8 cellular contexts compared by ENCODE assay signal in genomic region chr10:5873515-5873995, GRCh38. TPM values are rescaled to one million over a fixed set of nuclear protein-coding genes. Genes with fewer than 3 reads are reported as not detected.
DNase-seq lines count a peak whose midpoint lies in the region; ATAC-seq and TF ChIP-seq lines count a peak whose summit lies in the region.

No MANE protein-coding gene starts in this region.

- DNase-seq in EH (ENCODE audit: low read depth), result peak; percentile 81
- DNase-seq in LHCN-M2 (ENCODE audit: low read depth), result peak; percentile 69
- DNase-seq in Right ventricle myocardium superior, result no peak
- DNase-seq in renal cortical epithelial cell (ENCODE audit: low read depth), result peak; percentile 62

- H3K9me3 Mint-ChIP-seq in activated naive CD8-positive, alpha-beta T cell (ENCODE audit: low read depth), result no peaks in the 10 kb centered on the region

- intact Hi-C loops in Right ventricle myocardium superior (cut with DNase I), result loop anchor here (10.0 kb wide), 3 partner anchors 189 to 429 kb away; partner anchors contain the start of gene TASOR2

- no peak overlapping the region for H3K27ac Mint-ChIP-seq in activated naive CD8-positive, alpha-beta T cell

- H3K36me3 Mint-ChIP-seq in activated naive CD8-positive, alpha-beta T cell, result peaks cover 13% of the 10 kb centered on the region

- ATAC-seq in GM21619 (IDR thresholded peaks at IDR 0.05; ENCODE audit: unreplicated experiment) (peak; percentile 77), SK-N-SH treated with all-trans-retinoic acid at 6 μM for 48 hours (peak; percentile 70), Right ventricle myocardium superior (ENCODE audit: poor library complexity) (peak; percentile 87), GM18498 (IDR thresholded peaks at IDR 0.05; ENCODE audit: unreplicated experiment) (no peak)

- peak overlapping the region; percentile 38 for H3K4me3 Mint-ChIP-seq in activated naive CD8-positive, alpha-beta T cell

- no peaks in the 10 kb centered on the region for H3K27me3 Mint-ChIP-seq in activated naive CD8-positive, alpha-beta T cell

- H3K4me1 Mint-ChIP-seq in activated naive CD8-positive, alpha-beta T cell (ENCODE audit: low read depth), result peaks cover 4% of the 10 kb centered on the region

TF ChIP-seq in SK-N-SH treated with all-trans-retinoic acid at 6 μM for 48 hours, 23 proteins besides CTCF, POLR2A, EP300 and RAD21:
- TF ChIP-seq ZNF565 (CRISPR knock-in tag; conservative IDR thresholded peaks at IDR 0.05; ENCODE audit: low read depth), result no peak

RNA-seq across cellular contexts. Expression of gene ANKRD16, which starts 16.1 kb away (rescaled TPM):
- 9.9 and 10.6 TPM in 2 replicates for total RNA-seq in LHCN-M2 (2014; rRNA removed)
- 5.2 TPM for polyA plus RNA-seq in LHCN-M2 (2012)
- total RNA-seq in Right ventricle myocardium superior, result 2.4 TPM
- 6.4 and 8.2 TPM in 2 replicates for total RNA-seq in renal cortical epithelial cell

RNA-seq across cellular contexts. Expression of gene FBH1, which starts 16.5 kb away (rescaled TPM):
- total RNA-seq in LHCN-M2 (2014; rRNA removed) (64.9 and 77.7 TPM in 2 replicates), Right ventricle myocardium superior (83.0 TPM), renal cortical epithelial cell (80.2 and 110 TPM in 2 replicates)
- polyA plus RNA-seq in LHCN-M2 (2012), result 31.4 TPM
